Comparison of ENCODE assay signal across 8 cellular contexts in genomic region chr12:51819851-51820720, GRCh38. TPM values are rescaled to one million over a fixed set of nuclear protein-coding genes. Genes with fewer than 3 reads are reported as not detected.
A peak's percentile ranks its signal among the peaks of the same experiment; 100 is the strongest.
DNase-seq lines count a peak whose midpoint lies in the region; ATAC-seq and TF ChIP-seq lines count a peak whose summit lies in the region.

No MANE protein-coding gene starts in this region.

- H3K36me3 ChIP-seq in MG63: no peaks in the 10 kb centered on the region
- no peaks in the 10 kb centered on the region for H3K36me3 ChIP-seq in iPS-18a (ENCODE audit: control insufficient read depth, low read depth, low read length)
- no peaks in the 10 kb centered on the region for H3K36me3 ChIP-seq in stomach

- H3K27me3 ChIP-seq in MG63: no peaks in the 10 kb centered on the region
- H3K27me3 ChIP-seq in iPS-18a (ENCODE audit: control insufficient read depth, insufficient read depth, low read length): peaks cover 47% of the 10 kb centered on the region
- peaks cover 0 to 82% (median 6%) of the 10 kb centered on the region in 3 donors for H3K27me3 ChIP-seq in stomach

- H3K9me3 ChIP-seq in MG63 (no peaks in the 10 kb centered on the region), iPS-18a (ENCODE audit: control insufficient read depth, low read depth, low read length) (no peaks in the 10 kb centered on the region), stomach (no peaks in the 10 kb centered on the region)

- no peaks in the 10 kb centered on the region for H3K9me3 Mint-ChIP-seq in activated naive CD4-positive, alpha-beta T cell treated with anti-CD3 and anti-CD28 coated beads, Interleukin-2, amount 50 U/mL, for 72 hours

- no peaks in the 10 kb centered on the region for H3K36me3 Mint-ChIP-seq in activated naive CD4-positive, alpha-beta T cell treated with anti-CD3 and anti-CD28 coated beads, Interleukin-2, amount 50 U/mL, for 72 hours

- TF ChIP-seq POLR2A in stomach (IDR thresholded peaks at IDR 0.05): no peak

- H3K9ac ChIP-seq in iPS-18a (ENCODE audit: low read length): peak overlapping the region; percentile 5

- no peak for TF ChIP-seq EP300 in stomach (IDR thresholded peaks at IDR 0.05)

- peaks cover 4% of the 10 kb centered on the region for H3K4me1 ChIP-seq in iPS-18a (ENCODE audit: control insufficient read depth, low read depth, low read length)
- H3K4me1 ChIP-seq in stomach: peaks cover 15 to 48% (median 28%) of the 10 kb centered on the region in 4 donors

- H3K4me3 ChIP-seq in MG63 (peak overlapping the region; percentile 83), iPS-18a (ENCODE audit: low read length) (peak overlapping the region; percentile 56), stomach (peak overlapping the region; percentile 51 to 62 (median 55))

- H3K27ac ChIP-seq in iPS-18a (ENCODE audit: low read length): no peak overlapping the region
- H3K27ac ChIP-seq in stomach: peak overlapping the region; percentile 61 to 83 (median 75)

- intact Hi-C loops in stomach (cut with DNase I; ENCODE audit: low total_unique reads): no loop called here

- H3K27ac Mint-ChIP-seq in activated naive CD4-positive, alpha-beta T cell treated with anti-CD3 and anti-CD28 coated beads, Interleukin-2, amount 50 U/mL, for 72 hours: no peak overlapping the region

- peak; percentile 58 to 69 for ATAC-seq in activated naive CD4-positive, alpha-beta T cell treated with anti-CD3 and anti-CD28 coated beads, Interleukin-2, amount 50 U/mL, for 72 hours
- ATAC-seq in GM18909 (IDR thresholded peaks at IDR 0.05; ENCODE audit: poor library complexity, unreplicated experiment) (no peak), HG03196 (IDR thresholded peaks at IDR 0.05; ENCODE audit: unreplicated experiment) (no peak)

- TF ChIP-seq CTCF in stomach (IDR thresholded peaks at IDR 0.05): no peak

- 13 to 28% (median 16%) methylated on average over 30 to 49 of the region's 49 CpGs for WGBS in stomach, 5 donors

- DNase-seq in COLO668 (lab: John Stamatoyannopoulos, UW; ENCODE audit: unreplicated experiment) (peak; percentile 82), MG63 (peak; percentile 52), stomach (peak; percentile 33), dedifferentiated amniotic fluid mesenchymal stem cell (ENCODE audit: extremely low spot score) (no peak)
- no peak for DNase-seq in activated naive CD4-positive, alpha-beta T cell treated with anti-CD3 and anti-CD28 coated beads, Interleukin-2, amount 50 U/mL, for 72 hours (ENCODE audit: low spot score in 2 of 2)

RNA-seq across cellular contexts. Expression of gene FIGNL2, which starts 28.4 kb away (rescaled TPM):
- 0.10 and 0.67 TPM in 2 replicates for total RNA-seq in MG63 (2014; rRNA removed; shearing (Covaris generic); ENCODE audit: low replicate concordance)
- total RNA-seq in activated naive CD4-positive, alpha-beta T cell treated with anti-CD3 and anti-CD28 coated beads, Interleukin-2, amount 50 U/mL, for 72 hours: under 1 TPM; 0.30 to 0.54 TPM
- total RNA-seq in stomach: 1 to 10 TPM in 1 of 5 donors, under 1 TPM in 2, not detected in 2; under 0.01 to 1.4 (median 0.73) TPM
- polyA plus RNA-seq in stomach: under 1 TPM in 2 of 3 donors, not detected in 1; 0.10 to 0.12 TPM

Comparison
In these comparisons a context has a peak if more than half of its experiments do, and no peak if none do; other contexts are left out.
1. DNase-seq: peak in COLO668 (single experiment), MG63 (single experiment) and stomach (single experiment); none in activated naive CD4-positive, alpha-beta T cell treated with anti-CD3 and anti-CD28 coated beads, Interleukin-2, amount 50 U/mL, for 72 hours (0 of 2) and dedifferentiated amniotic fluid mesenchymal stem cell (single experiment).
2. ATAC-seq: peak in activated naive CD4-positive, alpha-beta T cell treated with anti-CD3 and anti-CD28 coated beads, Interleukin-2, amount 50 U/mL, for 72 hours (2 of 2); none in GM18909 (single experiment) and HG03196 (single experiment).
3. Peak in every context shown above with its lines, with median percentiles within 50 percentile points of each other: H3K4me3 ChIP-seq.